In genomic region chr9:92295240-92295790, GRCh38 we compare ENCODE assay signal across 10 cellular contexts. TPM values are rescaled to one million over a fixed set of nuclear protein-coding genes. Genes with fewer than 3 reads are reported as not detected.
DNase-seq lines count a peak whose midpoint lies in the region; ATAC-seq and TF ChIP-seq lines count a peak whose summit lies in the region.
"Had no signal": no experiment of that assay in that cellular context is flagged by ENCODE, and none has a peak within 500 bp of the region (broad histone marks: within the 10 kb centered on the region; RNA-seq: fewer than 3 reads in every experiment).

No MANE protein-coding gene starts in this region.

- no peak for TF ChIP-seq CTCF in NB4 (IDR thresholded peaks at IDR 0.05; ENCODE audit: low read depth, low read length)

- H3K27me3 Mint-ChIP-seq in activated CD4-positive, alpha-beta T cell treated with anti-CD3 and anti-CD28 coated beads for 36 hours, result no peaks in the 10 kb centered on the region
- H3K27me3 Mint-ChIP-seq in activated naive CD8-positive, alpha-beta T cell treated with anti-CD3 and anti-CD28 coated beads, Interleukin-2, amount 50 U/mL, for 24 hours, result peaks cover 2% of the 10 kb centered on the region

- no peak for DNase-seq in activated CD4-positive, alpha-beta T cell treated with anti-CD3 and anti-CD28 coated beads for 36 hours
- DNase-seq in activated CD4-positive, alpha-beta T cell treated with anti-CD3 and anti-CD28 coated beads, Interleukin-2, amount 50 U/mL, for 48 hours, result no peak
- no peak for DNase-seq in NB4 (ENCODE audit: low read depth)
- DNase-seq in activated naive CD8-positive, alpha-beta T cell treated with anti-CD3 and anti-CD28 coated beads, Interleukin-2, amount 50 U/mL, for 24 hours, result no peak
- no peak for DNase-seq in trophoblast cell
- no peak for DNase-seq in DMS79 treated with DMSO at 0.1 percent for 48 hours (lab: John Stamatoyannopoulos, UW)
- DNase-seq: dorsolateral prefrontal cortex; NK-92 treated with Interleukin-12 subunit alpha and Interleukin-12 subunit beta, amount 100 ng/mL, for 24 hours had no signal

- peaks cover 62% of the 10 kb centered on the region for H3K36me3 Mint-ChIP-seq in activated CD4-positive, alpha-beta T cell treated with anti-CD3 and anti-CD28 coated beads for 36 hours (ENCODE audit: low read depth)
- H3K36me3 Mint-ChIP-seq in activated naive CD8-positive, alpha-beta T cell treated with anti-CD3 and anti-CD28 coated beads, Interleukin-2, amount 50 U/mL, for 24 hours (ENCODE audit: low read depth), result peaks cover 59% of the 10 kb centered on the region

- no peaks in the 10 kb centered on the region for H3K79me1 ChIP-seq in trophoblast cell (ENCODE audit: low read length)

- peak overlapping the region; percentile 51 for H2BK120ac ChIP-seq in trophoblast cell (ENCODE audit: insufficient read depth, low read length, poor library complexity)

- no peaks in the 10 kb centered on the region for H3K9me3 ChIP-seq in trophoblast cell (ENCODE audit: insufficient read depth, low read depth, low read length)

- H3K9me3 Mint-ChIP-seq in activated CD4-positive, alpha-beta T cell treated with anti-CD3 and anti-CD28 coated beads for 36 hours (ENCODE audit: low read depth), result no peaks in the 10 kb centered on the region
- no peaks in the 10 kb centered on the region for H3K9me3 Mint-ChIP-seq in activated naive CD8-positive, alpha-beta T cell treated with anti-CD3 and anti-CD28 coated beads, Interleukin-2, amount 50 U/mL, for 24 hours

- peaks cover 11% of the 10 kb centered on the region for H3K79me2 ChIP-seq in trophoblast cell (ENCODE audit: control insufficient read depth, insufficient read depth, low read length, poor library complexity)

- H3K27ac Mint-ChIP-seq in activated CD4-positive, alpha-beta T cell treated with anti-CD3 and anti-CD28 coated beads for 36 hours, result peak overlapping the region; percentile 70
- peak overlapping the region; percentile 57 for H3K27ac Mint-ChIP-seq in activated naive CD8-positive, alpha-beta T cell treated with anti-CD3 and anti-CD28 coated beads, Interleukin-2, amount 50 U/mL, for 24 hours

- POLR2A ChIA-PET in activated CD4-positive, alpha-beta T cell treated with anti-CD3 and anti-CD28 coated beads for 36 hours (lab: Charles Lee), result no interaction called here

- H3K9ac ChIP-seq in trophoblast cell (ENCODE audit: low read length), result no peak overlapping the region

- intact Hi-C loops in activated CD4-positive, alpha-beta T cell treated with anti-CD3 and anti-CD28 coated beads for 36 hours (cut with DNase I, micrococcal nuclease), result loop anchor here (10.0 kb wide), 4 partner anchors 339 to 1159 kb away; partner anchors contain the start of genes CARD19 (in 1 of the 2), FAM120A (in 1 of the 2), FAM120AOS (in 1 of the 2) and ZNF484 (in 1 of the 2)

- no peak overlapping the region for H4K12ac ChIP-seq in trophoblast cell (ENCODE audit: low read depth, low read length)

- H2BK5ac ChIP-seq in trophoblast cell (ENCODE audit: low read depth, low read length, poor library complexity), result no peak overlapping the region

- no peak overlapping the region for H3K23ac ChIP-seq in trophoblast cell (ENCODE audit: low read length)

- no peak overlapping the region for H4K91ac ChIP-seq in trophoblast cell (ENCODE audit: low read depth, low read length)

- no peak overlapping the region for H3K4ac ChIP-seq in trophoblast cell (ENCODE audit: low read depth, low read length)

- no peak overlapping the region for H2AFZ ChIP-seq in trophoblast cell (ENCODE audit: insufficient read depth, low read length, poor library complexity)

- peak overlapping the region; percentile 51 for H3K4me3 Mint-ChIP-seq in activated CD4-positive, alpha-beta T cell treated with anti-CD3 and anti-CD28 coated beads for 36 hours
- peak overlapping the region; percentile 96 for H3K4me3 Mint-ChIP-seq in activated naive CD8-positive, alpha-beta T cell treated with anti-CD3 and anti-CD28 coated beads, Interleukin-2, amount 50 U/mL, for 24 hours

- H3K4me1 Mint-ChIP-seq in activated CD4-positive, alpha-beta T cell treated with anti-CD3 and anti-CD28 coated beads for 36 hours, result peaks cover 48% of the 10 kb centered on the region
- peaks cover 58% of the 10 kb centered on the region for H3K4me1 Mint-ChIP-seq in activated naive CD8-positive, alpha-beta T cell treated with anti-CD3 and anti-CD28 coated beads, Interleukin-2, amount 50 U/mL, for 24 hours

- CTCF ChIA-PET in activated CD4-positive, alpha-beta T cell treated with anti-CD3 and anti-CD28 coated beads for 36 hours (lab: Charles Lee), result interaction anchor here (0.7 to 1.7 kb wide), 4 partner anchors 17 to 31 kb away, joined by 3 to 6 read pairs (median 3); partner anchors contain the start of genes CENPP and NOL8

- WGBS in trophoblast cell (ENCODE audit: extremely low coverage, insufficient coverage, insufficient read length), result no CpG with 5 or more reads among the region's 7 CpGs

- no peak overlapping the region for H2BK12ac ChIP-seq in trophoblast cell (ENCODE audit: low read length)

- no peak overlapping the region for H3K18ac ChIP-seq in trophoblast cell (ENCODE audit: low read length)

- H3K36me3 ChIP-seq in trophoblast cell (ENCODE audit: control insufficient read depth in 1 of 2, insufficient read depth in 2 of 2, low read length in 2 of 2), result peaks cover 5 to 10% of the 10 kb centered on the region in 2 experiments

- TF ChIP-seq POLR2A in NB4 (IDR thresholded peaks at IDR 0.05; ENCODE audit: extremely low read depth, insufficient read length), result no peak

- H3K14ac ChIP-seq in trophoblast cell (ENCODE audit: low read length), result no peak overlapping the region

- no peak overlapping the region for H2AK5ac ChIP-seq in trophoblast cell (ENCODE audit: low read length)

- no peak overlapping the region for H3K4me2 ChIP-seq in trophoblast cell (ENCODE audit: low read length)

- H3K4me3 ChIP-seq in NB4 (ENCODE audit: low read depth, low read length) (peak overlapping the region; percentile 98), trophoblast cell (ENCODE audit: low read depth, low read length) (no peak overlapping the region)

- no peaks in the 10 kb centered on the region for H3K27me3 ChIP-seq in trophoblast cell (ENCODE audit: insufficient read depth, low read length)
- H3K27me3 ChIP-seq: dorsolateral prefrontal cortex had no signal

- no peak for ATAC-seq in activated CD4-positive, alpha-beta T cell treated with anti-CD3 and anti-CD28 coated beads for 36 hours
- no peak for ATAC-seq in activated naive CD8-positive, alpha-beta T cell treated with anti-CD3 and anti-CD28 coated beads, Interleukin-2, amount 50 U/mL, for 24 hours
- ATAC-seq in SK-N-SH treated with all-trans-retinoic acid at 6 μM for 48 hours, result no peak
- no peak for ATAC-seq in GM21360 (IDR thresholded peaks at IDR 0.05; ENCODE audit: unreplicated experiment)

- H3K27ac ChIP-seq in trophoblast cell (ENCODE audit: low read depth, low read length), result no peak overlapping the region

- H4K8ac ChIP-seq in trophoblast cell (ENCODE audit: low read depth, low read length), result peak overlapping the region; percentile 11

- H3K4me1 ChIP-seq in trophoblast cell (ENCODE audit: control insufficient read depth in 1 of 2, insufficient read depth in 2 of 2, low read length in 2 of 2), result peaks cover 7% of the 10 kb centered on the region in 2 experiments

TF ChIP-seq in SK-N-SH treated with all-trans-retinoic acid at 6 μM for 48 hours, 23 proteins besides CTCF, POLR2A, EP300 and RAD21 (continues in another document):
- TF ChIP-seq TSHZ2 (CRISPR knock-in tag; IDR thresholded peaks at IDR 0.05) (no peak), GLIS3 (CRISPR knock-in tag; IDR thresholded peaks at IDR 0.05) (no peak), PATZ1 (CRISPR knock-in tag; IDR thresholded peaks at IDR 0.05; ENCODE audit: borderline replicate concordance) (no peak), ZC3H10 (CRISPR knock-in tag; IDR thresholded peaks at IDR 0.05) (no peak)

RNA-seq across cellular contexts. Expression of gene IARS1, which starts 1.8 kb away (rescaled TPM):
- total RNA-seq in activated CD4-positive, alpha-beta T cell treated with anti-CD3 and anti-CD28 coated beads for 36 hours, result 100 to 1,000 TPM; 261 to 286 TPM
- 77.3 and 78.9 TPM in 2 replicates for polyA plus RNA-seq in trophoblast cell (2013)

RNA-seq across cellular contexts. Expression of gene NOL8, which starts 29.8 kb away (rescaled TPM):
- total RNA-seq in activated CD4-positive, alpha-beta T cell treated with anti-CD3 and anti-CD28 coated beads for 36 hours, result 10 to 100 TPM; 57.7 to 80.2 TPM
- polyA plus RNA-seq in trophoblast cell (2013), result 25.1 and 25.8 TPM in 2 replicates

RNA-seq across cellular contexts. Expression of gene CENPP, which starts 30.4 kb away (rescaled TPM):
- 10 to 100 TPM; 22.8 to 32.3 TPM for total RNA-seq in activated CD4-positive, alpha-beta T cell treated with anti-CD3 and anti-CD28 coated beads for 36 hours
- polyA plus RNA-seq in trophoblast cell (2013), result 9.6 and 9.7 TPM in 2 replicates
